Comparison of ENCODE assay signal across 8 cellular contexts in the genomic region with DNA sequence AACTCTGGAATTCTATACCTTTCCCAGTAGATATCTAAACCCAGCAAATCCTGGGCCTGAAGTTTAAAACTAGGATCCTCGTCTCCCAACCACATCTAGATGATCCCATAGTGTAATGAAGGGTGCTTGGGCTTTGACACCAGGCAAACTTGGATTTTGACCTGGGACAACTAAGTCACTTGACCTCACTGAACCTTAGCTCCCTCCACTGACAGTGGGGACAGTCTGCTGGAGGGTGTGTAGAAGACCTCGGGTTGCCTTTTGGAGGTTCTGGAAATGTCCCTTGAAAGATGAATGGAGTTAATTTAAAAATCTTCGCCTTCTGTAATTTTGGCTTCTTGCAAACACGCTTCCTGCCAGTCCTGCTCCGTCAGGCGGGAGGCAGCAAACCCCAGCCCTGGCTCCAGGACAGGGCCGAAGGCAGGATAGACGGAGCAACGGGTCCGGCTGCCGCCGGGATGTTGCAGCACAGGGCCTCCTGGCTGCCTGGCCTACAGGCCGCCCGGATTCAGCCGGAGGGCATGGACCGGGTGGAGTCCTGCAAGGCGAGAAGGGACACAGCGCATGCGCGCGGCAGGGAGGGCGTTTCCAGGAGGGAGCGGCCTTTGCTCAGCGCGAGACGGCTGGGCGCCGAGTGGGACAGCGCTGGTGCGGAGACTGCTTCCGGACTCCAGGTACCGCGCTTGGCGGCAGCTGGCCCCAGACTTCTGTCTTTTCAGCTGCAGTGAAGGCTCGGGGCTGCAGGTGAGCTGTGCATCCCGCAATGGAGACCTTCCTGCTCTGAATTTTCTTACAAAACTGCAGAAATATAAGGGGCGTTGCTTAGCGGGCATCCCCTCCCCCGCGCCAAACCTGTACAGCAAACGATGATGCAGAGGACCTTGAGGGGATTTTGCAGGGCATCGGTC.
A peak's percentile ranks its signal among the peaks of the same experiment; 100 is the strongest.
DNase-seq lines count a peak whose midpoint lies in the region; ATAC-seq and TF ChIP-seq lines count a peak whose summit lies in the region.

A gene with protein sequence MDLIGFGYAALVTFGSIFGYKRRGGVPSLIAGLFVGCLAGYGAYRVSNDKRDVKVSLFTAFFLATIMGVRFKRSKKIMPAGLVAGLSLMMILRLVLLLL (plus strand): TSS at position 612 of the 908 bp plus-strand sequence. CDS start 5,990 bp downstream, outside the sequence.

- DNase-seq in AG09309 (ENCODE audit: low read depth) = peak; percentile 77
- peak; percentile 82 for DNase-seq in NCI-H345 treated with DMSO at 0.1 percent for 48 hours (lab: John Stamatoyannopoulos, UW; ENCODE audit: unreplicated experiment)
- peak; percentile 84 for DNase-seq in activated CD4-positive, CD25-positive, alpha-beta regulatory T cell treated with anti-CD3 and anti-CD28 coated beads, Interleukin-2, amount 50 U/mL, for 16 hours (ENCODE audit: low read depth, low spot score)
- DNase-seq in central memory CD4-positive, alpha-beta T cell = peak; percentile 87
- DNase-seq in iris pigment epithelial cell (ENCODE audit: low read depth) = peak; percentile 87
- DNase-seq in stimulated activated CD4-positive, alpha-beta T cell treated with anti-CD3 and anti-CD28 coated beads, Interleukin-12 subunit alpha, Interleukin-12 subunit beta, amount 100 ng/mL, for 24 hours (ENCODE audit: low read depth in 2 of 2) = peak; percentile 83 to 92

- ATAC-seq in GM19035 (IDR thresholded peaks at IDR 0.05; ENCODE audit: unreplicated experiment) = peak; percentile 98
- ATAC-seq in HG03342 (IDR thresholded peaks at IDR 0.05; ENCODE audit: unreplicated experiment) = peak; percentile 97

- no peak for TF ChIP-seq CTCF in AG09309 (IDR thresholded peaks at IDR 0.05; ENCODE audit: control insufficient read depth, insufficient read depth, low read depth, low read length, missing control alignments)

- peak within 1 kb of the TSS; percentile 67 for H3K4me3 ChIP-seq in AG09309 (ENCODE audit: control insufficient read depth, low read depth, low read length)

Comparison
In these comparisons a context has a peak if more than half of its experiments do, and no peak if none do; other contexts are left out.
1. Peak in every context shown above with its lines: DNase-seq, ATAC-seq and H3K4me3 ChIP-seq.